Comparison of ENCODE assay signal across 8 cellular contexts in genomic region chr17:80364091-80364691, GRCh38. TPM values are rescaled to one million over a fixed set of nuclear protein-coding genes. Genes with fewer than 3 reads are reported as not detected.
DNase-seq lines count a peak whose midpoint lies in the region; ATAC-seq and TF ChIP-seq lines count a peak whose summit lies in the region.

No MANE protein-coding gene starts in this region.

- peak; percentile 14 for DNase-seq in activated CD4-positive, alpha-beta T cell treated with anti-CD3 and anti-CD28 coated beads, Interleukin-2, amount 50 U/mL, for 1 hour
- DNase-seq in activated CD4-positive, alpha-beta T cell treated with anti-CD3 and anti-CD28 coated beads, Interleukin-2, amount 50 U/mL, for 4 hours, result no peak
- DNase-seq in esophagus muscularis mucosa (ENCODE audit: extremely low spot score), result no peak
- DNase-seq in sigmoid colon, result peak; percentile 65
- no peak for DNase-seq in colonic mucosa

- H3K36me3 ChIP-seq in OCI-LY3 (replicated peaks; ENCODE audit: low read depth, low read length), result peaks cover 91% of the 10 kb centered on the region
- H3K36me3 ChIP-seq in esophagus muscularis mucosa, result peaks cover 81 to 99% (median 95%) of the 10 kb centered on the region in 4 donors
- H3K36me3 ChIP-seq in sigmoid colon, result peaks cover 53 to 100% (median 72%) of the 10 kb centered on the region in 4 donors
- peaks cover 57% of the 10 kb centered on the region for H3K36me3 ChIP-seq in colonic mucosa

- intact Hi-C loops in esophagus muscularis mucosa (cut with DNase I), result no loop called here
- intact Hi-C loops in sigmoid colon (cut with DNase I), result loop anchor here (10.0 kb wide), 1 partner anchor 169 kb away; no protein-coding TSS in a partner anchor
- intact Hi-C loops in colonic mucosa (cut with DNase I), result no loop called here

- peaks cover 8% of the 10 kb centered on the region for H4K20me1 ChIP-seq in OCI-LY3 (ENCODE audit: insufficient read depth, low read length)

- TF ChIP-seq CTCF in OCI-LY3 (IDR thresholded peaks at IDR 0.05; ENCODE audit: low read depth, low read length), result peak; percentile 21; the same call in 1 of the 2 replicates
- peak in 2 of 3 experiments; percentile 5 to 27 for TF ChIP-seq CTCF in esophagus muscularis mucosa (IDR thresholded peaks at IDR 0.05)
- peak in 1 of 4 experiments; percentile 23 for TF ChIP-seq CTCF in sigmoid colon (IDR thresholded peaks at IDR 0.05)
- TF ChIP-seq CTCF in colonic mucosa (IDR thresholded peaks at IDR 0.05), result no peak

- no peaks in the 10 kb centered on the region for H3K79me2 ChIP-seq in OCI-LY3 (ENCODE audit: low read length)

- WGBS in esophagus muscularis mucosa, result 73% methylated on average over 28 of the region's 29 CpGs
- WGBS in sigmoid colon, 2 donors, result 88 to 89% methylated on average over 29 of the region's 29 CpGs

- H3K4me2 ChIP-seq in OCI-LY3 (ENCODE audit: low read length), result no peak overlapping the region

- no peak for TF ChIP-seq POLR2A in esophagus muscularis mucosa (IDR thresholded peaks at IDR 0.05; ENCODE audit: low read depth)
- TF ChIP-seq POLR2A in sigmoid colon (IDR thresholded peaks at IDR 0.05), result no peak

- no peaks in the 10 kb centered on the region for H3K27me3 ChIP-seq in OCI-LY3 (ENCODE audit: low read depth, low read length)
- H3K27me3 ChIP-seq in esophagus muscularis mucosa, result no peaks in the 10 kb centered on the region
- H3K27me3 ChIP-seq in sigmoid colon, result no peaks in the 10 kb centered on the region
- H3K27me3 ChIP-seq in colonic mucosa, result no peaks in the 10 kb centered on the region

- H2AFZ ChIP-seq in OCI-LY3 (ENCODE audit: low read depth, low read length), result no peak overlapping the region

- H3K4me1 ChIP-seq in OCI-LY3 (ENCODE audit: low read length) (no peaks in the 10 kb centered on the region), esophagus muscularis mucosa (peaks cover 0 to 13% (median 8%) of the 10 kb centered on the region in 4 donors), sigmoid colon (no peaks in the 10 kb centered on the region), colonic mucosa (no peaks in the 10 kb centered on the region)

- H3K9me3 ChIP-seq in OCI-LY3 (ENCODE audit: insufficient read depth, low read length) (no peaks in the 10 kb centered on the region), esophagus muscularis mucosa (no peaks in the 10 kb centered on the region), sigmoid colon (no peaks in the 10 kb centered on the region), colonic mucosa (no peaks in the 10 kb centered on the region)

- no peak overlapping the region for H3K4me3 ChIP-seq in OCI-LY3 (ENCODE audit: low read length)
- no peak overlapping the region for H3K4me3 ChIP-seq in esophagus muscularis mucosa
- no peak overlapping the region for H3K4me3 ChIP-seq in sigmoid colon
- no peak overlapping the region for H3K4me3 ChIP-seq in colonic mucosa

- no peak overlapping the region for H3K27ac ChIP-seq in OCI-LY3 (ENCODE audit: low read length)
- H3K27ac ChIP-seq in esophagus muscularis mucosa (replicated peaks in 1 of 4), result no peak overlapping the region
- H3K27ac ChIP-seq in sigmoid colon, result no peak overlapping the region
- no peak overlapping the region for H3K27ac ChIP-seq in colonic mucosa

- no peak for TF ChIP-seq EP300 in esophagus muscularis mucosa (IDR thresholded peaks at IDR 0.05)
- TF ChIP-seq EP300 in sigmoid colon (IDR thresholded peaks at IDR 0.05), result no peak

- ATAC-seq in HG02759 (IDR thresholded peaks at IDR 0.05; ENCODE audit: unreplicated experiment) (no peak), GM18502 (IDR thresholded peaks at IDR 0.05; ENCODE audit: poor library complexity, unreplicated experiment) (no peak)

- no peak overlapping the region for H3K9ac ChIP-seq in OCI-LY3 (ENCODE audit: low read length)
- no peak overlapping the region for H3K9ac ChIP-seq in colonic mucosa (ENCODE audit: low read depth in 2 of 2, low read length in 2 of 2)

RNA-seq across cellular contexts. Expression of gene ENDOV, which starts 50.8 kb away (rescaled TPM):
- total RNA-seq in esophagus muscularis mucosa, result 10 to 100 TPM in 3 of 4 donors, 1 to 10 TPM in 1; 9.1 to 14.7 (median 13.0) TPM
- total RNA-seq in sigmoid colon, result 10 to 100 TPM in 3 of 4 donors, 1 to 10 TPM in 1; 9.5 to 23.5 (median 16.7) TPM
- 10 to 100 TPM; 14.1 to 18.6 (median 17.4) TPM for polyA plus RNA-seq in sigmoid colon
- total RNA-seq in colonic mucosa, result 10 to 100 TPM; 19.1 to 25.3 TPM

Comparison
In these comparisons a context has a peak if more than half of its experiments do, and no peak if none do; other contexts are left out.
1. DNase-seq: peak in activated CD4-positive, alpha-beta T cell treated with anti-CD3 and anti-CD28 coated beads, Interleukin-2, amount 50 U/mL, for 1 hour (single experiment) and sigmoid colon (single experiment); none in activated CD4-positive, alpha-beta T cell treated with anti-CD3 and anti-CD28 coated beads, Interleukin-2, amount 50 U/mL, for 4 hours (0 of 2), esophagus muscularis mucosa (single experiment) and colonic mucosa (single experiment).